ENCODE assay signal across 16 cellular contexts in genomic region chr7:47008461-47008860, GRCh38.
"Had no signal": no experiment of that assay in that cellular context is flagged by ENCODE, and none has a peak within 500 bp of the region (broad histone marks: within the 10 kb centered on the region; RNA-seq: fewer than 3 reads in every experiment).

No MANE protein-coding gene starts in this region.

- H3K27ac ChIP-seq: esophagus squamous epithelium, gastroesophageal sphincter, heart right ventricle, ovary, sigmoid colon, thyroid gland had no signal

- H3K4me1 ChIP-seq: esophagus squamous epithelium, gastroesophageal sphincter, heart right ventricle, sigmoid colon, thyroid gland had no signal

- DNase-seq: activated CD4-positive, alpha-beta T cell treated with anti-CD3 and anti-CD28 coated beads, Interleukin-2, amount 10 ng/mL, durations not matched to agents 24 days and 14 days; activated CD4-positive, CD25-positive, alpha-beta regulatory T cell; activated CD8-positive, alpha-beta memory T cell treated with anti-CD3 and anti-CD28 coated beads, Interleukin-2, amount 50 U/mL, for 48 hours; activated gamma-delta T cell; activated T-cell treated with anti-CD3 and anti-CD28 coated beads, Interleukin-2, amount 50 U/mL, for 72 hours; amniotic stem cell; effector CD8-positive, alpha-beta T cell; esophagus squamous epithelium; heart right ventricle; left colon; naive B cell; ovary; sigmoid colon; stimulated activated CD4-positive, alpha-beta T cell treated with anti-CD3 and anti-CD28 coated beads, Interleukin-1b, Interleukin-23, amount 100 ng/mL, for 48 hours; thyroid gland had no signal

- H3K9me3 ChIP-seq: esophagus squamous epithelium, gastroesophageal sphincter, ovary, sigmoid colon, thyroid gland had no signal

- H3K27me3 ChIP-seq: esophagus squamous epithelium, gastroesophageal sphincter, heart right ventricle, sigmoid colon, thyroid gland had no signal

- H3K4me3 ChIP-seq: esophagus squamous epithelium, gastroesophageal sphincter, heart right ventricle, ovary, sigmoid colon, thyroid gland had no signal

- H3K36me3 ChIP-seq: esophagus squamous epithelium, gastroesophageal sphincter, heart right ventricle, ovary, sigmoid colon, thyroid gland had no signal
